Comparison of ENCODE assay signal across 8 cellular contexts in the genomic region with DNA sequence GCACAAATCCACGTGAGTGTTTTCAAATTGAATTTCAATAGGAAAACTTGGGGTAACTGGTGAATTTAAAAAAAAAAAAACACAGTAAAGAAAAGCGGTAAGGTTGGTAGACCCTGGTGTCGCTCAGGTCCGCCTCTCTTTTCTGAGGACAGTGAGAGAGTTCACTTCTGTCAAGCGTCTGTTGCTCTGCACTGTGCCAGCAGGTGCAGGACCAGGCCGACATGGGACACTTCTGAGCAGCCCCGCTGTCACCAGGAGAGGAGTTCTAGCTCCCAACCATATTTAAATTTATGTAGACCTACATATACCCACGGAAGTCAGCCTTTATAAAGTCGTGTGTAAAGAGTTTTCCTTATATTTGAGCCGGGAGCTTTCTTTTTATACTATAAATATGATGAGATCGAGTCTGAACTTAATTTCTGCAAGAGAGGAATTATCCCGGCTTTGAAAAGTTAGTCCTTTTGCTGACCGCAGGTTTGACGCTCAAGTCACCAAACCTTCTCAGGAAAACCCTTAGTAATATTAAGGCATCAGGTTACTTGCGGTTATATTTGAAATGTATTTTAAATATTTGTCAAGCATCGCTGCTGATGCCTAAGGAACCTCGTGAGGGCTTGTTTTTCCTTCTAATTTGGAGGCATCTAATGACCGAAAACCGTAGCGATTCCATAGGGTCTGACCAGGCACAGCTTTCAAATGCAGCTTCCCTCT. TPM values are rescaled to one million over a fixed set of nuclear protein-coding genes. Genes with fewer than 3 reads are reported as not detected.
DNase-seq lines count a peak whose midpoint lies in the region; ATAC-seq and TF ChIP-seq lines count a peak whose summit lies in the region.

No MANE protein-coding gene starts in this region.

- ATAC-seq in GM19324 (IDR thresholded peaks at IDR 0.05; ENCODE audit: low FRiP score, unreplicated experiment) (peak; percentile 53), HG03460 (IDR thresholded peaks at IDR 0.05; ENCODE audit: unreplicated experiment) (peak; percentile 43)

- H3K4me3 ChIP-seq in left ventricle myocardium inferior (peak overlapping the region; percentile 60), foreskin fibroblast (ENCODE audit: low read depth in 1 of 2, low read length in 2 of 2) (no peak overlapping the region)

- intact Hi-C loops in CD14-positive monocyte (cut with micrococcal nuclease), result loop anchor here (5.0 to 10.0 kb wide), 6 partner anchors 33 to 110 kb away; no protein-coding TSS in a partner anchor
- intact Hi-C loops in left ventricle myocardium inferior (cut with micrococcal nuclease), result no loop called here

- no peaks in the 10 kb centered on the region for H3K36me3 ChIP-seq in left ventricle myocardium inferior

- peak overlapping the region; percentile 87 to 96 (median 92) for H3K27ac Mint-ChIP-seq in CD14-positive monocyte
- H3K27ac Mint-ChIP-seq in activated CD4-positive, alpha-beta memory T cell treated with anti-CD3 and anti-CD28 coated beads, Interleukin-2, amount 10 ng/mL, durations not matched to agents 7 days and 5 days, result peak overlapping the region; percentile 99

- H3K4me1 ChIP-seq in left ventricle myocardium inferior, result peaks cover 6% of the 10 kb centered on the region

- TF ChIP-seq CTCF in CD14-positive monocyte (IDR thresholded peaks at IDR 0.05), result no peak
- TF ChIP-seq CTCF in left ventricle myocardium inferior (IDR thresholded peaks at IDR 0.05; ENCODE audit: borderline replicate concordance), result no peak
- TF ChIP-seq CTCF in foreskin fibroblast (IDR thresholded peaks at IDR 0.05; ENCODE audit: low read depth, low read length), result no peak

- peak overlapping the region; percentile 95 to 100 for H3K4me3 Mint-ChIP-seq in CD14-positive monocyte
- H3K4me3 Mint-ChIP-seq in activated CD4-positive, alpha-beta memory T cell treated with anti-CD3 and anti-CD28 coated beads, Interleukin-2, amount 10 ng/mL, durations not matched to agents 7 days and 5 days, result peak overlapping the region; percentile 88

- peak overlapping the region; percentile 54 for H3K27ac ChIP-seq in left ventricle myocardium inferior (replicated peaks)

- peaks cover 95% of the 10 kb centered on the region for H3K27me3 ChIP-seq in left ventricle myocardium inferior (ENCODE audit: low read depth)

- H3K4me1 Mint-ChIP-seq in CD14-positive monocyte, result peaks cover 56% of the 10 kb centered on the region
- peaks cover 26% of the 10 kb centered on the region for H3K4me1 Mint-ChIP-seq in activated CD4-positive, alpha-beta memory T cell treated with anti-CD3 and anti-CD28 coated beads, Interleukin-2, amount 10 ng/mL, durations not matched to agents 7 days and 5 days

- POLR2A ChIA-PET in activated CD4-positive, alpha-beta memory T cell treated with anti-CD3 and anti-CD28 coated beads, Interleukin-2, amount 10 ng/mL, durations not matched to agents 7 days and 5 days (lab: Charles Lee), result interaction anchor here (0.6 to 23.3 kb wide), 14 partner anchors 9 to 96 kb away, joined by 3 to 1125 read pairs (median 53); no protein-coding TSS in a partner anchor

- H3K36me3 Mint-ChIP-seq in CD14-positive monocyte, result peaks cover 11 to 14% of the 10 kb centered on the region in 2 donors
- H3K36me3 Mint-ChIP-seq in activated CD4-positive, alpha-beta memory T cell treated with anti-CD3 and anti-CD28 coated beads, Interleukin-2, amount 10 ng/mL, durations not matched to agents 7 days and 5 days (ENCODE audit: low read depth), result peaks cover 57% of the 10 kb centered on the region

- H3K27me3 Mint-ChIP-seq in CD14-positive monocyte (ENCODE audit: low read depth in 3 of 3), result peaks cover 1 to 7% (median 3%) of the 10 kb centered on the region in 3 donors
- peaks cover 5% of the 10 kb centered on the region for H3K27me3 Mint-ChIP-seq in activated CD4-positive, alpha-beta memory T cell treated with anti-CD3 and anti-CD28 coated beads, Interleukin-2, amount 10 ng/mL, durations not matched to agents 7 days and 5 days

- H3K9me3 ChIP-seq in left ventricle myocardium inferior (replicated peaks), result no peaks in the 10 kb centered on the region

- DNase-seq in CD14-positive monocyte (ENCODE audit: low spot score) (no peak), left ventricle myocardium inferior (no peak), foreskin fibroblast (no peak), NCI-H146 (lab: John Stamatoyannopoulos, UW) (no peak)
- DNase-seq in activated CD4-positive, alpha-beta memory T cell treated with anti-CD3 and anti-CD28 coated beads, Interleukin-2, amount 10 ng/mL, durations not matched to agents 7 days and 5 days, result peak; percentile 75
- DNase-seq in stimulated activated CD4-positive, alpha-beta T cell treated with anti-CD3 and anti-CD28 coated beads, Interleukin-4, amount 100 ng/mL, for 1 hour, result peak; percentile 62

- no peaks in the 10 kb centered on the region for H3K9me3 Mint-ChIP-seq in CD14-positive monocyte
- no peaks in the 10 kb centered on the region for H3K9me3 Mint-ChIP-seq in activated CD4-positive, alpha-beta memory T cell treated with anti-CD3 and anti-CD28 coated beads, Interleukin-2, amount 10 ng/mL, durations not matched to agents 7 days and 5 days

- CTCF ChIA-PET in activated CD4-positive, alpha-beta memory T cell treated with anti-CD3 and anti-CD28 coated beads, Interleukin-2, amount 10 ng/mL, durations not matched to agents 7 days and 5 days (lab: Charles Lee), result interaction anchor here (1.0 to 4.2 kb wide), 9 partner anchors 9 to 162 kb away, joined by 3 to 68 read pairs (median 4); no protein-coding TSS in a partner anchor

RNA-seq across cellular contexts. Expression of a gene that starts 0.6 kb away (rescaled TPM):
- polyA plus RNA-seq in CD14-positive monocyte, result 10 to 100 TPM; 38.4 to 80.2 TPM
- 100 to 1,000 TPM; 383 to 404 TPM for total RNA-seq in activated CD4-positive, alpha-beta memory T cell treated with anti-CD3 and anti-CD28 coated beads, Interleukin-2, amount 10 ng/mL, durations not matched to agents 7 days and 5 days
- total RNA-seq in left ventricle myocardium inferior, result 2.1 TPM

Comparison
In these comparisons a context has a peak if more than half of its experiments do, and no peak if none do; other contexts are left out.
1. DNase-seq: peak in activated CD4-positive, alpha-beta memory T cell treated with anti-CD3 and anti-CD28 coated beads, Interleukin-2, amount 10 ng/mL, durations not matched to agents 7 days and 5 days (single experiment) and stimulated activated CD4-positive, alpha-beta T cell treated with anti-CD3 and anti-CD28 coated beads, Interleukin-4, amount 100 ng/mL, for 1 hour (single experiment); none in CD14-positive monocyte (single experiment), left ventricle myocardium inferior (single experiment), foreskin fibroblast (0 of 2) and NCI-H146 (single experiment).
2. RNA of a gene that starts 0.6 kb away (total RNA-seq): 383 to 404 TPM in activated CD4-positive, alpha-beta memory T cell treated with anti-CD3 and anti-CD28 coated beads, Interleukin-2, amount 10 ng/mL, durations not matched to agents 7 days and 5 days; 2.1 TPM in left ventricle myocardium inferior (single experiment); every median in the first group is over 100 times any median in the second.